ENCODE assay signal across 28 cellular contexts in genomic region chr5:32051796-32052195, GRCh38.
"Had no signal": no experiment of that assay in that cellular context is flagged by ENCODE, and none has a peak within 500 bp of the region (broad histone marks: within the 10 kb centered on the region; RNA-seq: fewer than 3 reads in every experiment).

No MANE protein-coding gene starts in this region.

- H3K4me2 ChIP-seq: hepatocyte had no signal

- H3K4me3 Mint-ChIP-seq: immature natural killer cell; naive thymus-derived CD4-positive, alpha-beta T cell; natural killer cell treated with Interleukin-12 subunit alpha and Interleukin-12 subunit beta and Interleukin-15 and Interleukin-18, amount 100 ng/mL, for 72 hours; stimulated activated naive B cell treated with anti-CD40 and anti-IgM and Interleukin-4, amounts not matched to agents 10 μg/mL and 1 μg/mL and 100 μg/mL, for 72 hours; stimulated activated naive CD8-positive, alpha-beta T cell treated with anti-CD3 and anti-CD28 coated beads, Interleukin-15, Interleukin-2, amounts not matched to agents 100 ng/mL and 50 ng/mL, for 24 hours had no signal

- DNase-seq: heart right ventricle; immature natural killer cell; left ventricle myocardium inferior; midbrain; mucosa of descending colon; naive thymus-derived CD4-positive, alpha-beta T cell; nucleus accumbens; pancreas; posterior cingulate gyrus; retina; right cardiac atrium; small intestine; stimulated activated CD4-positive, alpha-beta T cell treated with anti-CD3 and anti-CD28 coated beads, Interleukin-2, amount 100 ng/mL, for 24 hours; stimulated activated CD4-positive, alpha-beta T cell treated with anti-CD3 and anti-CD28 coated beads, Interleukin-4, amount 100 ng/mL, for 1 hour; stimulated activated naive B cell treated with anti-CD40 and anti-IgM and Interleukin-4, amounts not matched to agents 10 μg/mL and 1 μg/mL and 100 μg/mL, for 72 hours; tibial artery; trophoblast cell; upper lobe of right lung had no signal

- H3K9me3 Mint-ChIP-seq: immature natural killer cell; naive thymus-derived CD4-positive, alpha-beta T cell; natural killer cell treated with Interleukin-12 subunit alpha and Interleukin-12 subunit beta and Interleukin-15 and Interleukin-18, amount 100 ng/mL, for 72 hours; stimulated activated naive B cell treated with anti-CD40 and anti-IgM and Interleukin-4, amounts not matched to agents 10 μg/mL and 1 μg/mL and 100 μg/mL, for 72 hours; stimulated activated naive CD8-positive, alpha-beta T cell treated with anti-CD3 and anti-CD28 coated beads, Interleukin-15, Interleukin-2, amounts not matched to agents 100 ng/mL and 50 ng/mL, for 24 hours had no signal

- H2AFZ ChIP-seq: hepatocyte had no signal

- H3K36me3 Mint-ChIP-seq: immature natural killer cell; natural killer cell treated with Interleukin-12 subunit alpha and Interleukin-12 subunit beta and Interleukin-15 and Interleukin-18, amount 100 ng/mL, for 72 hours; stimulated activated naive B cell treated with anti-CD40 and anti-IgM and Interleukin-4, amounts not matched to agents 10 μg/mL and 1 μg/mL and 100 μg/mL, for 72 hours had no signal

- H3K27ac Mint-ChIP-seq: immature natural killer cell; naive thymus-derived CD4-positive, alpha-beta T cell; natural killer cell treated with Interleukin-12 subunit alpha and Interleukin-12 subunit beta and Interleukin-15 and Interleukin-18, amount 100 ng/mL, for 72 hours; stimulated activated naive B cell treated with anti-CD40 and anti-IgM and Interleukin-4, amounts not matched to agents 10 μg/mL and 1 μg/mL and 100 μg/mL, for 72 hours; stimulated activated naive CD8-positive, alpha-beta T cell treated with anti-CD3 and anti-CD28 coated beads, Interleukin-15, Interleukin-2, amounts not matched to agents 100 ng/mL and 50 ng/mL, for 24 hours had no signal

- H3K27me3 Mint-ChIP-seq: naive thymus-derived CD4-positive, alpha-beta T cell; natural killer cell treated with Interleukin-12 subunit alpha and Interleukin-12 subunit beta and Interleukin-15 and Interleukin-18, amount 100 ng/mL, for 72 hours; stimulated activated naive CD8-positive, alpha-beta T cell treated with anti-CD3 and anti-CD28 coated beads, Interleukin-15, Interleukin-2, amounts not matched to agents 100 ng/mL and 50 ng/mL, for 24 hours had no signal

- H3K79me2 ChIP-seq: hepatocyte had no signal

- FAIRE-seq: islet of Langerhans, pancreas, small intestine, urothelium cell line had no signal

- H3K27me3 ChIP-seq: heart right ventricle, hepatocyte, pancreas, suprapubic skin, tibial artery, upper lobe of right lung had no signal

- ATAC-seq: heart right ventricle; mucosa of descending colon; naive thymus-derived CD4-positive, alpha-beta T cell; natural killer cell treated with Interleukin-12 subunit alpha and Interleukin-12 subunit beta and Interleukin-15 and Interleukin-18, amount 100 ng/mL, for 72 hours; pancreas; right cardiac atrium; sciatic nerve; stimulated activated naive B cell treated with anti-CD40 and anti-IgM and Interleukin-4, amounts not matched to agents 10 μg/mL and 1 μg/mL and 100 μg/mL, for 72 hours; upper lobe of right lung had no signal

- H3K4me1 ChIP-seq: pancreas, prostate gland, suprapubic skin had no signal

- H3K4me3 ChIP-seq: heart right ventricle, hepatocyte, left ventricle myocardium inferior, lung, mucosa of descending colon, pancreas, prostate gland, suprapubic skin, thoracic aorta, tibial artery, upper lobe of right lung had no signal

- H3K27ac ChIP-seq: heart right ventricle, hepatocyte, left ventricle myocardium inferior, pancreas, prostate gland, suprapubic skin, thoracic aorta, tibial artery, upper lobe of right lung had no signal

- H3K9me3 ChIP-seq: heart right ventricle, left ventricle myocardium inferior, mucosa of descending colon, pancreas, prostate gland, suprapubic skin, thoracic aorta, tibial artery, upper lobe of right lung had no signal

- H3K4me1 Mint-ChIP-seq: immature natural killer cell; naive thymus-derived CD4-positive, alpha-beta T cell; stimulated activated naive B cell treated with anti-CD40 and anti-IgM and Interleukin-4, amounts not matched to agents 10 μg/mL and 1 μg/mL and 100 μg/mL, for 72 hours had no signal

- H3K36me3 ChIP-seq: pancreas, prostate gland, thoracic aorta had no signal
